In the genomic region with DNA sequence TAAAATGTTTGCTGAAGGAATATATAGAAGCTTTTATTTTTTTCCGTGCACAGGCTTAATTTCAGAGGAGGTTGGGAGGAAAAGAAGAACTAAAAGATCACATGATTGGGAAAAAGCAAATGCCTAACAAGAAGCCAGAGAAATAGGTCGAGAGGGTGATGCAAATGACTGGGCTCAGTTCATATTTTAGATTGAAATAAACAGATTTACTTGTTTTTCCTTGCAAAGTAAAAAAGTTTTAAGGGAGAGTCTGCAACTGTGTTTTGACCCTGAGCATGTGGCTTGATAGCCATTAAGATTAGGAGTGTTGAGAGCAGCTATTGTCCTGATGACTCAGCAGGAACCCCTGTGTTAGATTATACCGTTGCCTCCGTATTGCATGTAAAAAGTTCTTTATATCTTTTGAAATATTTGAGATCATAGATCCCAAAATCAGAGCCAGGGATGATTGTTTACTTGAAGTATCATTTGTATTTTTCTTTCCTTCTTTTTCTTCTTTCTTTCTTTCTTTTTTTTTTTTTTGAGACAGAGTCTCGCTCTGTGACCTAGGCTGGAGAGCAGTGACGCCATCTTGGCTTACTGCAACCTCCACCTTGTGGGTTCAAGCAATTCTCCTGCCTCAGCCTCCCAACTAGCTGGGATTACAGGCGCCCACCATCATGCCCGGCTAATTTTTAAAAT, we compare ENCODE assay signal across 15 cellular contexts. TPM values are rescaled to one million over a fixed set of nuclear protein-coding genes. Genes with fewer than 3 reads are reported as not detected.
DNase-seq lines count a peak whose midpoint lies in the region; ATAC-seq and TF ChIP-seq lines count a peak whose summit lies in the region.
"Had no signal": no experiment of that assay in that cellular context is flagged by ENCODE, and none has a peak within 500 bp of the region (broad histone marks: within the 10 kb centered on the region; RNA-seq: fewer than 3 reads in every experiment).

No MANE protein-coding gene starts in this region.

- no peaks in the 10 kb centered on the region for H3K4me1 Mint-ChIP-seq in T-helper 17 cell

- WGBS in body of pancreas, 2 donors, result 55 to 56% methylated on average over 8 of the region's 8 CpGs
- WGBS in mesenchymal stem cell, result 79% methylated on average over 4 of the region's 8 CpGs

- H3K4me3 ChIP-seq in AG04450 (ENCODE audit: low read depth, low read length) (no peak overlapping the region), Karpas-422 (ENCODE audit: low read length) (no peak overlapping the region), body of pancreas (no peak overlapping the region), mesenchymal stem cell (ENCODE audit: insufficient read depth in 1 of 2, low read depth in 1 of 2, low read length in 2 of 2) (no peak overlapping the region)
- H3K4me3 ChIP-seq: skin epidermis had no signal

- H3K4me1 ChIP-seq in Karpas-422 (ENCODE audit: low read length) (peaks cover 80% of the 10 kb centered on the region), body of pancreas (peaks cover 36% of the 10 kb centered on the region), mesenchymal stem cell (ENCODE audit: control insufficient read depth, insufficient read depth, low read depth, low read length) (peaks cover 14% of the 10 kb centered on the region)

- no peak overlapping the region for H3K9ac ChIP-seq in Karpas-422 (ENCODE audit: low read length)
- peak overlapping the region; percentile 44 for H3K9ac ChIP-seq in mesenchymal stem cell (ENCODE audit: low read length)

- H3K79me2 ChIP-seq in Karpas-422 (ENCODE audit: low read length), result peaks cover 98% of the 10 kb centered on the region

- no peak overlapping the region for H2BK12ac ChIP-seq in mesenchymal stem cell (ENCODE audit: low read length in 2 of 2)

- no peaks in the 10 kb centered on the region for H3K27me3 ChIP-seq in AG04450 (ENCODE audit: control insufficient read depth, insufficient read depth, low read length)
- no peaks in the 10 kb centered on the region for H3K27me3 ChIP-seq in Karpas-422 (ENCODE audit: low read length)
- H3K27me3 ChIP-seq in body of pancreas, result no peaks in the 10 kb centered on the region
- no peaks in the 10 kb centered on the region for H3K27me3 ChIP-seq in mesenchymal stem cell (ENCODE audit: control insufficient read depth in 1 of 2, insufficient read depth in 1 of 2, low read length in 2 of 2)

- H3K79me1 ChIP-seq in mesenchymal stem cell (replicated peaks; ENCODE audit: low read length, poor library complexity, severe bottlenecking), result no peaks in the 10 kb centered on the region

- no peak overlapping the region for H2AFZ ChIP-seq in Karpas-422 (ENCODE audit: low read length)
- no peak overlapping the region for H2AFZ ChIP-seq in mesenchymal stem cell (ENCODE audit: low read depth, low read length)

- no peak overlapping the region for H3K27ac Mint-ChIP-seq in T-helper 17 cell
- H3K27ac Mint-ChIP-seq: T-helper 2 cell treated with Interferon-gamma antibody and Interleukin-4, amounts not matched to agents 5 μg/mL and 100 μg/mL, for 36 hours had no signal

- H3K27ac ChIP-seq in AG04450 (ENCODE audit: low read depth, low read length), result peak overlapping the region; percentile 21
- H3K27ac ChIP-seq in Karpas-422 (ENCODE audit: low read length), result 0 out of 2 replicates have a peak overlapping the region, but pooled peaks have one; percentile 22
- H3K27ac ChIP-seq in body of pancreas, result peak overlapping the region in 1 of 4 donors; percentile 59
- H3K27ac ChIP-seq in mesenchymal stem cell (ENCODE audit: low read length, poor library complexity, severe bottlenecking), result no peak overlapping the region
- H3K27ac ChIP-seq: C4-2B had no signal

- H3K27me3 Mint-ChIP-seq in T-helper 17 cell, result no peaks in the 10 kb centered on the region

- no peak overlapping the region for H2AK5ac ChIP-seq in mesenchymal stem cell (ENCODE audit: low read length, severe bottlenecking)

- no peaks in the 10 kb centered on the region for H4K20me1 ChIP-seq in Karpas-422 (ENCODE audit: insufficient read depth, low read depth, low read length)

- H3K9me3 ChIP-seq in AG04450 (ENCODE audit: control insufficient read depth, insufficient read depth, low read length) (no peaks in the 10 kb centered on the region), Karpas-422 (ENCODE audit: low read length) (no peaks in the 10 kb centered on the region), body of pancreas (no peaks in the 10 kb centered on the region), mesenchymal stem cell (ENCODE audit: control insufficient read depth, low read length) (no peaks in the 10 kb centered on the region), T-helper 17 cell (ENCODE audit: control insufficient read depth, low read length, poor library complexity, severe bottlenecking) (no peaks in the 10 kb centered on the region)

- H3K18ac ChIP-seq in mesenchymal stem cell (ENCODE audit: low read depth in 1 of 2, low read length in 2 of 2), result no peak overlapping the region

- H2BK120ac ChIP-seq in mesenchymal stem cell (ENCODE audit: low read depth, low read length), result no peak overlapping the region

- ATAC-seq in body of pancreas, result peak; percentile 54
- ATAC-seq in HG02840 (IDR thresholded peaks at IDR 0.05; ENCODE audit: low FRiP score, unreplicated experiment), result no peak
- ATAC-seq in T-helper 17 cell, result no peak

- H2BK5ac ChIP-seq in mesenchymal stem cell (ENCODE audit: low read depth, low read length, poor library complexity, severe bottlenecking), result no peak overlapping the region

- H3K4ac ChIP-seq in mesenchymal stem cell (ENCODE audit: low read depth in 1 of 2, low read length in 2 of 2), result no peak overlapping the region

- CTCF ChIA-PET in AG04450 (lab: Charles Lee), result interaction anchor here (0.7 to 0.9 kb wide), 3 partner anchors 19 to 77 kb away, joined by 3 to 5 read pairs (median 4); no protein-coding TSS in a partner anchor

- no peak for TF ChIP-seq POLR2A in body of pancreas (IDR thresholded peaks at IDR 0.05)

- H3K36me3 ChIP-seq in Karpas-422 (ENCODE audit: insufficient read depth, low read length) (no peaks in the 10 kb centered on the region), body of pancreas (replicated peaks in 1 of 2; ENCODE audit: insufficient read depth in 1 of 2, low read depth in 2 of 2) (no peaks in the 10 kb centered on the region), mesenchymal stem cell (ENCODE audit: control insufficient read depth in 1 of 2, insufficient read depth in 2 of 2, low read depth in 1 of 2, low read length in 2 of 2) (peaks cover 3 to 11% of the 10 kb centered on the region in 2 experiments)

- H4K8ac ChIP-seq in mesenchymal stem cell (ENCODE audit: low read length), result no peak overlapping the region

- POLR2A ChIA-PET in AG04450 (lab: Yijun Ruan, JAX), result interaction anchor here (0.7 to 0.8 kb wide), 2 partner anchors 20 to 450 kb away, joined by 3 to 4 read pairs; no protein-coding TSS in a partner anchor

- no peak overlapping the region for H3K4me3 Mint-ChIP-seq in T-helper 17 cell
- H3K4me3 Mint-ChIP-seq: T-helper 2 cell treated with Interferon-gamma antibody and Interleukin-4, amounts not matched to agents 5 μg/mL and 100 μg/mL, for 36 hours had no signal

- no peak overlapping the region for H3K23ac ChIP-seq in mesenchymal stem cell (ENCODE audit: low read length in 2 of 2)

- H3K14ac ChIP-seq in mesenchymal stem cell (ENCODE audit: low read length in 2 of 2), result no peak overlapping the region

- no peak overlapping the region for H4K91ac ChIP-seq in mesenchymal stem cell (ENCODE audit: low read length)

- no peaks in the 10 kb centered on the region for H3K36me3 Mint-ChIP-seq in T-helper 17 cell (ENCODE audit: low read depth)

- peak overlapping the region; percentile 3 for H2BK15ac ChIP-seq in mesenchymal stem cell (ENCODE audit: low read depth, poor library complexity, severe bottlenecking)

- no peaks in the 10 kb centered on the region for H3K9me2 ChIP-seq in Karpas-422 (replicated peaks; ENCODE audit: insufficient read depth, low read length)

- TF ChIP-seq CTCF in AG04450 (IDR thresholded peaks at IDR 0.05; ENCODE audit: low read depth, low read length) (no peak), body of pancreas (IDR thresholded peaks at IDR 0.05) (no peak)

- intact Hi-C loops in body of pancreas (cut with DNase I), result no loop called here

- DNase-seq in AG04450 (ENCODE audit: low read depth, low spot score), result no peak
- DNase-seq in Karpas-422, result no peak
- DNase-seq in body of pancreas, result peak in 1 of 4 donors; percentile 29
- peak; percentile 82 for DNase-seq in mesenchymal stem cell
- no peak for DNase-seq in SK-N-DZ (ENCODE audit: low spot score)
- no peak for DNase-seq in effector CD4-positive, alpha-beta T cell
- no peak for DNase-seq in T-helper 17 cell
- DNase-seq: effector memory CD4-positive, alpha-beta T cell; left cardiac atrium; NCI-H226; stimulated activated naive CD4-positive, alpha-beta T cell had no signal

- H3K4me2 ChIP-seq in Karpas-422 (ENCODE audit: low read depth, low read length, poor library complexity, severe bottlenecking) (no peak overlapping the region), mesenchymal stem cell (ENCODE audit: low read length, poor library complexity, severe bottlenecking) (no peak overlapping the region)

RNA-seq across cellular contexts. Expression of gene CLIC4, which starts 20.2 kb away (rescaled TPM):
- 412 and 561 TPM in 2 replicates for polyA plus RNA-seq in AG04450 (2011; rRNA removed)
- 139 and 248 TPM in 2 replicates for polyA minus RNA-seq in AG04450 (2011; rRNA and poly(A)+ RNA removed)
- total RNA-seq in Karpas-422 (2014; rRNA removed; shearing (Covaris generic); ENCODE audit: low replicate concordance), result 49.1 and 87.4 TPM in 2 replicates
- 10 to 100 TPM; 58.1 to 78.8 TPM for total RNA-seq in body of pancreas
- 212 TPM for polyA plus RNA-seq in mesenchymal stem cell (2013, experiment 1 of 2)
- 219 TPM for polyA plus RNA-seq in mesenchymal stem cell (2013, experiment 2 of 2)
- 81.1 and 81.9 TPM in 2 replicates for polyA plus RNA-seq in SK-N-DZ (2014; cell fraction: cytosol; rRNA removed)
- 29.8 and 49.4 TPM in 2 replicates for polyA plus RNA-seq in SK-N-DZ (2014; cell fraction: nucleus; rRNA removed)
- total RNA-seq in T-helper 17 cell, result 1 to 10 TPM; 3.9 to 9.9 TPM
